In genomic region chr18:12391487-12392136, GRCh38 we compare ENCODE assay signal across 8 cellular contexts. TPM values are rescaled to one million over a fixed set of nuclear protein-coding genes. Genes with fewer than 3 reads are reported as not detected.
DNase-seq lines count a peak whose midpoint lies in the region; ATAC-seq, FAIRE-seq and TF ChIP-seq lines count a peak whose summit lies in the region.

No MANE protein-coding gene starts in this region.

- no peak overlapping the region for H3K4me3 ChIP-seq in lower lobe of right lung

- H3K4me1 ChIP-seq in lower lobe of right lung, result no peaks in the 10 kb centered on the region

- peak; percentile 48 for FAIRE-seq in H54 (lab: Jason Lieb, UNC)

- no peak for TF ChIP-seq POLR2A in H54 (IDR thresholded peaks at IDR 0.05; ENCODE audit: low read depth, low read length)

- CTCF ChIA-PET in activated CD4-positive, alpha-beta T cell treated with anti-CD3 and anti-CD28 coated beads for 36 hours (lab: Charles Lee), result interaction anchor here (0.6 to 3.8 kb wide), 12 partner anchors 11 to 490 kb away, joined by 3 to 21 read pairs (median 4); partner anchors contain the start of genes AFG3L2, PRELID3A and SPIRE1

- H3K36me3 ChIP-seq in lower lobe of right lung, result no peaks in the 10 kb centered on the region

- H3K9me3 ChIP-seq in lower lobe of right lung, result no peaks in the 10 kb centered on the region

- H3K4me3 Mint-ChIP-seq in activated CD4-positive, alpha-beta T cell treated with anti-CD3 and anti-CD28 coated beads for 36 hours, result no peak overlapping the region

- no peaks in the 10 kb centered on the region for H3K9me3 Mint-ChIP-seq in activated CD4-positive, alpha-beta T cell treated with anti-CD3 and anti-CD28 coated beads for 36 hours (ENCODE audit: low read depth)

- peaks cover 6% of the 10 kb centered on the region for H3K27me3 Mint-ChIP-seq in activated CD4-positive, alpha-beta T cell treated with anti-CD3 and anti-CD28 coated beads for 36 hours

- H3K4me1 Mint-ChIP-seq in activated CD4-positive, alpha-beta T cell treated with anti-CD3 and anti-CD28 coated beads for 36 hours, result no peaks in the 10 kb centered on the region

- ATAC-seq in activated CD4-positive, alpha-beta T cell treated with anti-CD3 and anti-CD28 coated beads for 36 hours, result peak; percentile 97
- peak; percentile 90 to 93 for ATAC-seq in lower lobe of right lung

- intact Hi-C loops in activated CD4-positive, alpha-beta T cell treated with anti-CD3 and anti-CD28 coated beads for 36 hours (cut with DNase I, micrococcal nuclease), result loop anchor here (1.0 to 10.0 kb wide), 4 partner anchors 269 to 766 kb away; no protein-coding TSS in a partner anchor
- intact Hi-C loops in lower lobe of right lung (cut with DNase I), result loop anchor here (10.0 kb wide), 1 partner anchor 283 kb away; no protein-coding TSS in a partner anchor

- no peak overlapping the region for H3K27ac Mint-ChIP-seq in activated CD4-positive, alpha-beta T cell treated with anti-CD3 and anti-CD28 coated beads for 36 hours

- peak; percentile 94 for TF ChIP-seq CTCF in lower lobe of right lung (IDR thresholded peaks at IDR 0.05)

- no peaks in the 10 kb centered on the region for H3K36me3 Mint-ChIP-seq in activated CD4-positive, alpha-beta T cell treated with anti-CD3 and anti-CD28 coated beads for 36 hours (ENCODE audit: low read depth)

- POLR2A ChIA-PET in activated CD4-positive, alpha-beta T cell treated with anti-CD3 and anti-CD28 coated beads for 36 hours (lab: Charles Lee), result no interaction called here

- H3K27me3 ChIP-seq in lower lobe of right lung (ENCODE audit: low read depth), result no peaks in the 10 kb centered on the region

- DNase-seq in EH (ENCODE audit: low read depth) (peak; percentile 74), H54 (ENCODE audit: insufficient read length, low spot score) (no peak), NCI-H2029 treated with DMSO at 0.1 percent for 48 hours (lab: John Stamatoyannopoulos, UW) (peak; percentile 24), lower lobe of right lung (no peak), NCI-H187 treated with DMSO at 0.1 percent for 48 hours (lab: John Stamatoyannopoulos, UW) (no peak)
- DNase-seq in activated CD4-positive, alpha-beta T cell treated with anti-CD3 and anti-CD28 coated beads for 36 hours, result peak; percentile 72
- DNase-seq in effector CD4-positive, alpha-beta T cell, result peak; percentile 29
- peak; percentile 31 for DNase-seq in stimulated activated naive CD4-positive, alpha-beta T cell treated with Interleukin-2 at 50 U/mL for 16 hours (lab: John Stamatoyannopoulos, UW)

- no peak overlapping the region for H3K27ac ChIP-seq in lower lobe of right lung

RNA-seq across cellular contexts. Expression of gene AFG3L2, which starts 14.6 kb away (rescaled TPM):
- 10 to 100 TPM; 38.0 to 56.5 TPM for total RNA-seq in activated CD4-positive, alpha-beta T cell treated with anti-CD3 and anti-CD28 coated beads for 36 hours
- total RNA-seq in lower lobe of right lung, result 31.1 TPM

RNA-seq across cellular contexts. Expression of gene PRELID3A, which starts 16.1 kb away (rescaled TPM):
- 1 to 10 TPM; 3.0 to 3.6 TPM for total RNA-seq in activated CD4-positive, alpha-beta T cell treated with anti-CD3 and anti-CD28 coated beads for 36 hours
- 5.0 TPM for total RNA-seq in lower lobe of right lung

Comparison
In these comparisons a context has a peak if more than half of its experiments do, and no peak if none do; other contexts are left out.
1. DNase-seq: peak in EH (single experiment), NCI-H2029 treated with DMSO at 0.1 percent for 48 hours (single experiment), activated CD4-positive, alpha-beta T cell treated with anti-CD3 and anti-CD28 coated beads for 36 hours (single experiment), effector CD4-positive, alpha-beta T cell (single experiment) and stimulated activated naive CD4-positive, alpha-beta T cell treated with Interleukin-2 at 50 U/mL for 16 hours (single experiment); none in H54 (single experiment), lower lobe of right lung (single experiment) and NCI-H187 treated with DMSO at 0.1 percent for 48 hours (single experiment).